29 cellular contexts compared by ENCODE assay signal in the genomic region with DNA sequence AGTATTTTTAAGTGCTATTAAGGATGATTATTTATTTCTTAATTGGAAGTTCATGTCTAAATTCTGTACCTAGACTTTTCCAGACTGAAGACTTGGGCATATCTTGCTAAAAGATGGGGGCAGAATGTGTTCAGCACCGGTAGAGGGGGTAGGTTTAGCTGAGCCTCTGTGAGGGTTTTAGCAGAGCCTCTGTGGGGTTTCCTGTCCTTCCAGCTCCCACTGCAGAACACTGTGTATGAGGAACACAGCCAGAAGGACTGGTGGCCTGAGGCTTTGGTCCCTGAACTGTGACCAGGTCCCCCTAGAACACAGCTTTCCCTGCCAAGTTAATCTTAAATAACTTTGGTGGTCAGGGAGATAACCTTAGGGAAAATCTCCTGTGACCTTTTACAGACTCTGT.
"Had no signal": no experiment of that assay in that cellular context is flagged by ENCODE, and none has a peak within 500 bp of the region (broad histone marks: within the 10 kb centered on the region; RNA-seq: fewer than 3 reads in every experiment).

No MANE protein-coding gene starts in this region.

- H3K9me3 ChIP-seq: colonic mucosa, esophagus muscularis mucosa, sigmoid colon, vagina had no signal

- H3K4me3 Mint-ChIP-seq: activated B cell treated with CpG ODN at 0.5 μM for 24 hours; activated CD4-positive, alpha-beta T cell treated with anti-CD3 and anti-CD28 coated beads for 36 hours; activated naive CD4-positive, alpha-beta T cell treated with anti-CD3 and anti-CD28 coated beads for 36 hours; activated T-cell treated with anti-CD3 and anti-CD28 coated beads, Interleukin-2, amount 50 U/mL, for 4 hours; central memory CD8-positive, alpha-beta T cell; effector memory CD8-positive, alpha-beta T cell; immature natural killer cell; naive B cell; neural progenitor cell; stimulated activated naive B cell treated with anti-CD40 and anti-IgM and Interleukin-4, amounts not matched to agents 10 μg/mL and 1 μg/mL and 100 μg/mL, for 72 hours; type B pancreatic cell had no signal

- H3K9ac ChIP-seq: neural progenitor cell had no signal

- DNase-seq: activated B cell treated with CpG ODN at 0.5 μM for 24 hours; activated CD4-positive, alpha-beta T cell treated with anti-CD3 and anti-CD28 coated beads for 36 hours; activated CD4-positive, alpha-beta T cell treated with anti-CD3 and anti-CD28 coated beads, Interleukin-2, amount 50 U/mL, for 4 hours; activated CD8-positive, alpha-beta memory T cell treated with anti-CD3 and anti-CD28 coated beads, Interleukin-2, amount 50 U/mL, for 48 hours; activated naive CD4-positive, alpha-beta T cell treated with anti-CD3 and anti-CD28 coated beads for 36 hours; activated T-cell treated with anti-CD3 and anti-CD28 coated beads, Interleukin-2, amount 50 U/mL, for 4 hours; colonic mucosa; dorsolateral prefrontal cortex; effector memory CD8-positive, alpha-beta T cell; glutamatergic neuron; immature natural killer cell; naive B cell; posterior cingulate gyrus; retina; sigmoid colon; stimulated activated CD4-positive, alpha-beta T cell treated with anti-CD3 and anti-CD28 coated beads, Interleukin-15, amount 100 ng/mL, for 24 hours; stimulated activated CD4-positive, alpha-beta T cell treated with anti-CD3 and anti-CD28 coated beads, Interleukin-2, amount 100 ng/mL, for 48 hours; stimulated activated CD8-positive, alpha-beta memory T cell treated with anti-CD3 and anti-CD28 coated beads, Interleukin-4, amount 100 ng/mL, for 48 hours; stimulated activated naive B cell treated with anti-CD40 and anti-IgM and Interleukin-4, amounts not matched to agents 10 μg/mL and 1 μg/mL and 100 μg/mL, for 72 hours; T-helper 9 cell had no signal

- ATAC-seq: activated CD4-positive, alpha-beta T cell treated with anti-CD3 and anti-CD28 coated beads for 36 hours; activated T-cell treated with anti-CD3 and anti-CD28 coated beads, Interleukin-2, amount 50 U/mL, for 4 hours; effector memory CD8-positive, alpha-beta T cell; left lobe of liver; stimulated activated naive B cell treated with anti-CD40 and anti-IgM and Interleukin-4, amounts not matched to agents 10 μg/mL and 1 μg/mL and 100 μg/mL, for 72 hours had no signal

- H3K27ac Mint-ChIP-seq: activated B cell treated with CpG ODN at 0.5 μM for 24 hours; activated CD4-positive, alpha-beta T cell treated with anti-CD3 and anti-CD28 coated beads for 36 hours; activated naive CD4-positive, alpha-beta T cell treated with anti-CD3 and anti-CD28 coated beads for 36 hours; effector memory CD8-positive, alpha-beta T cell; immature natural killer cell; naive B cell; neural progenitor cell; stimulated activated naive B cell treated with anti-CD40 and anti-IgM and Interleukin-4, amounts not matched to agents 10 μg/mL and 1 μg/mL and 100 μg/mL, for 72 hours; type B pancreatic cell had no signal

- H3K9me3 Mint-ChIP-seq: activated B cell treated with CpG ODN at 0.5 μM for 24 hours; activated naive CD4-positive, alpha-beta T cell treated with anti-CD3 and anti-CD28 coated beads for 36 hours; central memory CD8-positive, alpha-beta T cell; effector memory CD8-positive, alpha-beta T cell; immature natural killer cell; naive B cell; neural progenitor cell; stimulated activated naive B cell treated with anti-CD40 and anti-IgM and Interleukin-4, amounts not matched to agents 10 μg/mL and 1 μg/mL and 100 μg/mL, for 72 hours; type B pancreatic cell had no signal

- H3K27me3 Mint-ChIP-seq: activated B cell treated with CpG ODN at 0.5 μM for 24 hours; activated CD4-positive, alpha-beta T cell treated with anti-CD3 and anti-CD28 coated beads for 36 hours; central memory CD8-positive, alpha-beta T cell; effector memory CD8-positive, alpha-beta T cell; naive B cell; stimulated activated naive B cell treated with anti-CD40 and anti-IgM and Interleukin-4, amounts not matched to agents 10 μg/mL and 1 μg/mL and 100 μg/mL, for 72 hours; type B pancreatic cell had no signal

- H3K4me1 ChIP-seq: colonic mucosa, esophagus muscularis mucosa, vagina had no signal

- H3K4me3 ChIP-seq: colonic mucosa, dorsolateral prefrontal cortex, esophagus muscularis mucosa, hepatocyte, lung, neural progenitor cell, sigmoid colon, smooth muscle cell, vagina had no signal

- H3K27ac ChIP-seq: colonic mucosa, dorsolateral prefrontal cortex, esophagus muscularis mucosa, hepatocyte, neural progenitor cell, sigmoid colon, vagina had no signal

- H3K27me3 ChIP-seq: colonic mucosa, dorsolateral prefrontal cortex, esophagus muscularis mucosa, hepatocyte, neural progenitor cell, sigmoid colon, vagina had no signal

- H3K36me3 ChIP-seq: colonic mucosa, neural progenitor cell, vagina had no signal
